In the genomic region with DNA sequence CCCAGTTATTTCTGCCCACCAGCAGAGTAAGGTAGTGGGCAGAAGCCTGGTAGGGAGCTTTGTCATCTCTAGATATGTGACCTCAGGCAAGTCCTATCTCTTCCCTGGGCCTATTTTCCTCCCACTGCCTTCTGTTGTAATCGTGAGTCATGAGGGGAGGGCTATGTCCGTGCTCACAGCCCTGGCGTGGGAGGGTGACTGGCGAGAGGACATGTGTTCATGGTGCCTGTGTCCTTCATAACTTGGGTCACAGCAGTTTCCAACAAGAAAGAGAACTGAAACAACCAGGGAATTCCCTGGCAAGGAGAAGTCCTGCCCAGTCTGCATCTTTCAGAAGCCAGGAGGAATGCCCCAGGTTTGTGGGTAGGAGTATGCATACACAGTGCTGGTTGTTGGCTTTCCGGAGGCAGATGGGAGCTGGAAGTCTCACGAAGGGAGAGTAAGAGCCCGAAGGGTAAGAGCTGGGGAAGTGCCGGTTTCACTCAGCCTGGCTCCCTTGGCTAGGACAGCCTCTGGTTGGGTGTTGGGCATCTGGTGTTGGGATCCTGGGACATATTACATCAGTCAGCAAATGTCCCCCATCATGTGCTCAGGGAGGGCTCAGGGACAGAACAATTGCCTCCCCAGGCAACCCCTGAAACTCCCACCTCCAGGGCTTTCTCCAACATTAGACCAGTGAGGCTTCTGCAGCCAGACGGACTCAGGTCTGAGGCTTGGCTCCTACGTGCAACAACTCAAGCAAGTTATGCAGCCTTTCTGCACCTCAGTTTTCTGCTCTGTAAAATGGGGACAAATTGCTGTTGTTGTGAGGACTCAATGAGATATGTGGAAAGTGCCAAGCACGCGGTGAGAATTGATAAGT, we compare ENCODE assay signal across 9 cellular contexts. TPM values are rescaled to one million over a fixed set of nuclear protein-coding genes. Genes with fewer than 3 reads are reported as not detected.
DNase-seq lines count a peak whose midpoint lies in the region; ATAC-seq and FAIRE-seq lines count a peak whose summit lies in the region.
"Had no signal": no experiment of that assay in that cellular context is flagged by ENCODE, and none has a peak within 500 bp of the region (broad histone marks: within the 10 kb centered on the region; RNA-seq: fewer than 3 reads in every experiment).

No MANE protein-coding gene starts in this region.

- ATAC-seq in GM18867 (IDR thresholded peaks at IDR 0.05; ENCODE audit: unreplicated experiment) (peak; percentile 47), HG02885 (IDR thresholded peaks at IDR 0.05; ENCODE audit: poor library complexity, unreplicated experiment) (peak; percentile 74)

- no peak for FAIRE-seq in frontal cortex (lab: Jason Lieb, UNC)

- DNase-seq in T1000 (lab: John Stamatoyannopoulos, UW) (peak; percentile 26), islet precursor cell (peak; percentile 61), NCI-H1092 (lab: John Stamatoyannopoulos, UW) (no peak), T-helper 9 cell (no peak), NCI-H146 (lab: John Stamatoyannopoulos, UW) (no peak), frontal cortex (ENCODE audit: low spot score in 2 of 2) (no peak)

RNA-seq across cellular contexts. Expression of a gene that starts 4.3 kb away (rescaled TPM):
- not detected for total RNA-seq in frontal cortex
- total RNA-seq: NCI-H460 had no signal

RNA-seq across cellular contexts. Expression of a gene that starts 9.3 kb away (rescaled TPM):
- total RNA-seq in frontal cortex: not detected
- total RNA-seq: NCI-H460 had no signal

RNA-seq across cellular contexts. Expression of a gene that starts 57.4 kb away (rescaled TPM):
- total RNA-seq in frontal cortex: 134 TPM

Comparison
In these comparisons a context has a peak if more than half of its experiments do, and no peak if none do; other contexts are left out.
1. DNase-seq: peak in T1000 (single experiment) and islet precursor cell (single experiment); none in NCI-H1092 (single experiment), T-helper 9 cell (single experiment), NCI-H146 (single experiment) and frontal cortex (0 of 2).